18 cellular contexts compared by ENCODE assay signal in the genomic region with DNA sequence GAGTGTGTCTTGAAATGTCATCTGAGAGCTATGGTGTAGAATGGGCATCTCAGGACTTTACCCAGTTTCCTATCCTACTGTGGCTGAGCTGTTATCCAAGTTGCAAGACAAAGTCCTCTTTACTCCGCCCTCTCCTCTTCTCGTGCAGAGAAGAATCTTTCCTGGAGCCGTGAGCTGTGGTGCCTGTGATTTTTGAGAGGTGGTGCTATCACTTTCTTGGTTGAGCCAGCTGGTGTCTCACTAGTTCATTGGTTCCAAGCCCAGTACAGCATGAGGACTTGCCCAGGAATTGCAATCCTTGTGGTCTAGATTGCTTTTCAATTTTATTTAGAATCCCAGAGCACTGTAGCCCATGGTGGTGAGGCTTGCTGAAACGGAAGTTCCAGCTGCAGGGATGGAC.
DNase-seq lines count a peak whose midpoint lies in the region; ATAC-seq, FAIRE-seq and TF ChIP-seq lines count a peak whose summit lies in the region.
"Had no signal": no experiment of that assay in that cellular context is flagged by ENCODE, and none has a peak within 500 bp of the region (broad histone marks: within the 10 kb centered on the region; RNA-seq: fewer than 3 reads in every experiment).

No MANE protein-coding gene starts in this region.

- H3K4me1 Mint-ChIP-seq in Calu3 (ENCODE audit: low read depth, unreplicated experiment) (no peaks in the 10 kb centered on the region), WTC11 (0 out of 2 replicates have a peak, but pooled peaks cover 9% of the 10 kb centered on the region)
- H3K4me1 Mint-ChIP-seq: immature natural killer cell; stimulated activated effector memory CD8-positive, alpha-beta T cell treated with anti-CD3 and anti-CD28 coated beads, Interleukin-12 subunit alpha, Interleukin-12 subunit beta, amount 100 ng/mL, for 72 hours had no signal

- POLR2A ChIA-PET in WTC11 (lab: Charles Lee), result no interaction called here

- no peaks in the 10 kb centered on the region for H3K4me1 ChIP-seq in keratinocyte (ENCODE audit: control insufficient read depth, extremely low read depth, insufficient read depth, low read length)
- H3K4me1 ChIP-seq: gastrocnemius medialis, thyroid gland had no signal

- FAIRE-seq in keratinocyte (lab: Jason Lieb, UNC), result no peak

- H3K9me3 ChIP-seq in keratinocyte (ENCODE audit: control insufficient read depth, low read depth, low read length), result no peaks in the 10 kb centered on the region
- H3K9me3 ChIP-seq: gastrocnemius medialis, thyroid gland had no signal

- H3K79me2 ChIP-seq in keratinocyte (ENCODE audit: control insufficient read depth, insufficient read depth, low read length), result no peaks in the 10 kb centered on the region

- no peaks in the 10 kb centered on the region for H3K27me3 ChIP-seq in keratinocyte (ENCODE audit: control insufficient read depth, extremely low read depth, insufficient read depth, low read length)
- H3K27me3 ChIP-seq: gastrocnemius medialis, thyroid gland had no signal

- H3K4me2 ChIP-seq in keratinocyte (ENCODE audit: control insufficient read depth, extremely low read depth, insufficient read depth, low read depth, low read length), result no peak overlapping the region

- H3K4me3 Mint-ChIP-seq in Calu3 (ENCODE audit: low read depth, unreplicated experiment) (no peak overlapping the region), WTC11 (no peak overlapping the region)
- H3K4me3 Mint-ChIP-seq: activated CD4-positive, alpha-beta memory T cell treated with anti-CD3 and anti-CD28 coated beads for 36 hours; activated T-cell treated with anti-CD3 and anti-CD28 coated beads, Interleukin-2, amount 50 U/mL, for 4 hours; immature natural killer cell; natural killer cell treated with Interleukin-12 subunit alpha and Interleukin-12 subunit beta and Interleukin-15 and Interleukin-18, amount 100 ng/mL, for 72 hours; stimulated activated effector memory CD8-positive, alpha-beta T cell treated with anti-CD3 and anti-CD28 coated beads, Interleukin-12 subunit alpha, Interleukin-12 subunit beta, amount 100 ng/mL, for 72 hours had no signal

- no peak for TF ChIP-seq CTCF in Calu3 (IDR thresholded peaks at IDR 0.05; ENCODE audit: unreplicated experiment)
- TF ChIP-seq CTCF in WTC11 (IDR thresholded peaks at IDR 0.05), result no peak
- TF ChIP-seq CTCF in keratinocyte (optimal IDR thresholded peaks at IDR 0.05 in 1 of 3, IDR thresholded peaks at IDR 0.05 in 1 of 3, conservative IDR thresholded peaks at IDR 0.05 in 1 of 3; ENCODE audit: extremely low read depth in 1 of 3, insufficient read depth in 2 of 3, low read length in 3 of 3), result peak in 2 of 3 experiments; percentile 3 to 4

- peak; percentile 1 for DNase-seq in Calu3
- peak; percentile 28 for DNase-seq in HT-29 (ENCODE audit: low spot score)
- peak; percentile 17 for DNase-seq in WTC11 (ENCODE audit: low spot score)
- no peak for DNase-seq in keratinocyte (ENCODE audit: low read depth, low spot score)
- no peak for DNase-seq in putamen (ENCODE audit: low spot score)
- DNase-seq in NCI-H1436 (lab: John Stamatoyannopoulos, UW), result no peak
- DNase-seq: activated CD4-positive, alpha-beta memory T cell treated with anti-CD3 and anti-CD28 coated beads for 36 hours; activated T-cell treated with anti-CD3 and anti-CD28 coated beads, Interleukin-2, amount 50 U/mL, for 4 hours; gastrocnemius medialis; immature natural killer cell; NCI-H1436 treated with DMSO at 0.1 percent for 48 hours; thyroid gland had no signal

- no TSS peak for BruUV-seq in Calu3 (replicated peaks; lab: Mats Ljungman, UMichigan)

- peaks cover 3% of the 10 kb centered on the region for H3K9me3 Mint-ChIP-seq in Calu3 (ENCODE audit: low read depth, unreplicated experiment)
- no peaks in the 10 kb centered on the region for H3K9me3 Mint-ChIP-seq in WTC11

- H3K27ac Mint-ChIP-seq in Calu3 (ENCODE audit: unreplicated experiment) (no peak overlapping the region), WTC11 (no peak overlapping the region)
- H3K27ac Mint-ChIP-seq: activated CD4-positive, alpha-beta memory T cell treated with anti-CD3 and anti-CD28 coated beads for 36 hours; activated naive CD4-positive, alpha-beta T cell treated with anti-CD3 and anti-CD28 coated beads, Interleukin-2, amount 50 U/mL, for 72 hours; immature natural killer cell; natural killer cell treated with Interleukin-12 subunit alpha and Interleukin-12 subunit beta and Interleukin-15 and Interleukin-18, amount 100 ng/mL, for 72 hours; stimulated activated effector memory CD8-positive, alpha-beta T cell treated with anti-CD3 and anti-CD28 coated beads, Interleukin-12 subunit alpha, Interleukin-12 subunit beta, amount 100 ng/mL, for 72 hours had no signal

- no peaks in the 10 kb centered on the region for H3K36me3 ChIP-seq in keratinocyte (ENCODE audit: control insufficient read depth in 2 of 2, extremely low read depth in 1 of 2, insufficient read depth in 2 of 2, low read length in 2 of 2)
- H3K36me3 ChIP-seq: gastrocnemius medialis, thyroid gland had no signal

- intact Hi-C loops in Calu3 (cut with micrococcal nuclease; ENCODE audit: unreplicated experiment), result no loop called here

- CTCF ChIA-PET in Calu3 (lab: Charles Lee) (no interaction called here), WTC11 (lab: Charles Lee) (interaction anchor here (0.5 to 1.0 kb wide), 6 partner anchors 18 to 536 kb away, joined by 3 to 4 read pairs (median 3); no protein-coding TSS in a partner anchor)

- no peak overlapping the region for H3K9ac ChIP-seq in keratinocyte (ENCODE audit: control insufficient read depth, extremely low read depth, insufficient read depth, low read length)

- H4K20me1 ChIP-seq in keratinocyte (ENCODE audit: control insufficient read depth, extremely low read depth, insufficient read depth, low read length), result no peaks in the 10 kb centered on the region

- no peak overlapping the region for H3K27ac ChIP-seq in keratinocyte (ENCODE audit: control insufficient read depth, insufficient read depth, low read length)
- H3K27ac ChIP-seq: gastrocnemius medialis, SK-N-MC, thyroid gland had no signal

- ATAC-seq in WTC11 (peak; percentile 100), HG03139 (IDR thresholded peaks at IDR 0.05; ENCODE audit: unreplicated experiment) (no peak), HG02884 (IDR thresholded peaks at IDR 0.05; ENCODE audit: unreplicated experiment) (no peak)
- ATAC-seq: activated naive CD4-positive, alpha-beta T cell treated with anti-CD3 and anti-CD28 coated beads, Interleukin-2, amount 50 U/mL, for 72 hours; activated T-cell treated with anti-CD3 and anti-CD28 coated beads, Interleukin-2, amount 50 U/mL, for 4 hours; gastrocnemius medialis; natural killer cell treated with Interleukin-12 subunit alpha and Interleukin-12 subunit beta and Interleukin-15 and Interleukin-18, amount 100 ng/mL, for 72 hours; stimulated activated effector memory CD8-positive, alpha-beta T cell treated with anti-CD3 and anti-CD28 coated beads, Interleukin-12 subunit alpha, Interleukin-12 subunit beta, amount 100 ng/mL, for 72 hours had no signal

- no peaks in the 10 kb centered on the region for H3K36me3 Mint-ChIP-seq in Calu3 (ENCODE audit: insufficient read depth, unreplicated experiment)
- H3K36me3 Mint-ChIP-seq in WTC11, result no peaks in the 10 kb centered on the region
- H3K36me3 Mint-ChIP-seq: activated CD4-positive, alpha-beta memory T cell treated with anti-CD3 and anti-CD28 coated beads for 36 hours; activated naive CD4-positive, alpha-beta T cell treated with anti-CD3 and anti-CD28 coated beads, Interleukin-2, amount 50 U/mL, for 72 hours; immature natural killer cell; natural killer cell treated with Interleukin-12 subunit alpha and Interleukin-12 subunit beta and Interleukin-15 and Interleukin-18, amount 100 ng/mL, for 72 hours; stimulated activated effector memory CD8-positive, alpha-beta T cell treated with anti-CD3 and anti-CD28 coated beads, Interleukin-12 subunit alpha, Interleukin-12 subunit beta, amount 100 ng/mL, for 72 hours had no signal

- no peaks in the 10 kb centered on the region for H3K9me1 ChIP-seq in keratinocyte (ENCODE audit: control insufficient read depth, extremely low read depth, insufficient read depth, low read length)

- no peak overlapping the region for H2AFZ ChIP-seq in keratinocyte (ENCODE audit: control insufficient read depth, low read length)

- dilution Hi-C loops in keratinocyte (cut with MboI; ENCODE audit: extremely low pct_ligation_motif_present, low sequenced_read_pairs), result no loop called here

- H3K27me3 Mint-ChIP-seq in Calu3 (ENCODE audit: unreplicated experiment), result no peaks in the 10 kb centered on the region
- no peaks in the 10 kb centered on the region for H3K27me3 Mint-ChIP-seq in WTC11 (ENCODE audit: low read depth)
- H3K27me3 Mint-ChIP-seq: activated CD4-positive, alpha-beta memory T cell treated with anti-CD3 and anti-CD28 coated beads for 36 hours; natural killer cell treated with Interleukin-12 subunit alpha and Interleukin-12 subunit beta and Interleukin-15 and Interleukin-18, amount 100 ng/mL, for 72 hours had no signal

- no peak overlapping the region for H3K4me3 ChIP-seq in keratinocyte (ENCODE audit: control insufficient read depth in 2 of 3, extremely low read depth in 1 of 3, insufficient read depth in 2 of 3, low read depth in 1 of 3, low read length in 3 of 3)
- H3K4me3 ChIP-seq: gastrocnemius medialis, SK-N-MC, thyroid gland had no signal

TF ChIP-seq in WTC11, 78 proteins besides CTCF, POLR2A, EP300 and RAD21 (continues in another document):
- no peak for TF ChIP-seq ERG (CRISPR knock-in tag; IDR thresholded peaks at IDR 0.05)
- TF ChIP-seq FOXP1 (CRISPR knock-in tag; IDR thresholded peaks at IDR 0.05; ENCODE audit: borderline replicate concordance), result no peak
- TF ChIP-seq ZNF138 (CRISPR knock-in tag; conservative IDR thresholded peaks at IDR 0.05), result no peak
- no peak for TF ChIP-seq ZNF416 (CRISPR knock-in tag; IDR thresholded peaks at IDR 0.05)
- TF ChIP-seq ZMAT4 (CRISPR knock-in tag; IDR thresholded peaks at IDR 0.05), result no peak
- no peak for TF ChIP-seq MXD4 (CRISPR knock-in tag; IDR thresholded peaks at IDR 0.05; ENCODE audit: borderline replicate concordance)

Comparison
In these comparisons a context has a peak if more than half of its experiments do, and no peak if none do; other contexts are left out.
1. DNase-seq: peak in Calu3 (single experiment), HT-29 (single experiment) and WTC11 (single experiment); none in keratinocyte (single experiment), putamen (single experiment) and NCI-H1436 (single experiment).
2. CTCF ChIP-seq: peak in keratinocyte (2 of 3); none in Calu3 (single experiment) and WTC11 (single experiment).